Comparison of ENCODE assay signal across 2 cellular contexts in the genomic region with DNA sequence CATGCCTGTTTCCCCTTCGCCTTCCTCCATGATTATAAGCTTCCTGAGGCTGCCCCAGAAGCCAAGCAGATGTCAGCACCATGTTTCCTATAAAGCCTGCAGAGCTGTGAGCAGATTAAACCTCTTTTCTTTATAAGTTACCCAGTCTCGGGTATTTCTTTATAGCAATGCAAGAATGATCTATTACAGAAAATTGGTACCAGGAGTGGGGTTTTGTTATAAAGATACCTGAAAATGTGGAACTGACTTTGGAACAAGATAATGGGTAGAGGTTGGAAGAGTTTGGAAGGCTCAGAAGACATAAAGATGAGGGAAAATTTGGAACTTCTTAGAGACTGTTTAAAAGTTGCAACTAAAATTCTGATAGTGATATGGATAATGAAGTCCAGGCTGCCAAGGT.
TF ChIP-seq lines count a peak whose summit lies in the region.

No MANE protein-coding gene starts in this region.

TF ChIP-seq in HEK293, 187 proteins besides CTCF, POLR2A, EP300 and RAD21:
- TF ChIP-seq ZNF133 (tag by site-specific recombination; IDR thresholded peaks at IDR 0.05) (no peak), ZNF707 (tag by site-specific recombination; IDR thresholded peaks at IDR 0.05) (peak; percentile 67; the same call in 1 of the 2 replicates)

TF ChIP-seq in K562, 482 proteins besides CTCF, POLR2A, EP300 and RAD21:
- TF ChIP-seq ZNF707 (CRISPR knock-in tag; conservative IDR thresholded peaks at IDR 0.05): peak; percentile 94
- no peak for TF ChIP-seq SAP30 (IDR thresholded peaks at IDR 0.05; ENCODE audit: borderline replicate concordance, insufficient read depth, low read depth, low read length, poor library complexity, severe bottlenecking)
